ENCODE assay signal across 18 cellular contexts in the genomic region with DNA sequence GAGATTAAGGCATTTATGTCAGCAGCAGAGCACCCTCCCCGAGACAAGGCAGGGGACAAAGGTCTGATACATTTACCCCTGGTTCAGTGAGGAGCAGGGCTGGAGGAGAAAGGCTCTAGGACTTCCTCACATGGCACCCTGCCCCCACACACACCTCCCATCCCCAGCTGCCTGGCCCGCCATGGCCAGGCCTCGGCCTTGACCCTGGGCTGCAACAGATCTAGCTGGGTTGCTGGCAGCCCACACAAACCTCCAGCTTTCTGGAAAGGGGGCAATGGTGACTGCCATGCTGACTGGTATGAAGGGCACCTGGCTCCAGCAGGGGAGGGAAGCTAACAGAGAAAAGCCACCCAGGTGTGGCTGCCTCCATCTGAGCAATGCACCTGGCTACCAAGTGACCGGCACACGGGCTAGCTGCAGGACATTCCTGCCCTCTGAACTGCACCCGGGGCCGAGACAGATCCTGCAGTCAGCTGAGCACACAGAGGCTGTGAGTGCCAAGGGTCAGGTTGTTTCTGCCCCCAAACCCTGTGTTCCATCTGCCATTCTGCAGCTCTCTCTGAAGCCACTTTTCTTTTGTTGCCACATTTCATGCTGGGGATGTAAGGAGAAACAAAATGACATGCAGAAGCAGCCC.
A peak's percentile ranks its signal among the peaks of the same experiment; 100 is the strongest.
DNase-seq lines count a peak whose midpoint lies in the region; ATAC-seq, FAIRE-seq and TF ChIP-seq lines count a peak whose summit lies in the region.
"Had no signal": no experiment of that assay in that cellular context is flagged by ENCODE, and none has a peak within 500 bp of the region (broad histone marks: within the 10 kb centered on the region; RNA-seq: fewer than 3 reads in every experiment).

No MANE protein-coding gene starts in this region.

- H3K27me3 ChIP-seq in liver (ENCODE audit: control insufficient read depth in 4 of 4, insufficient read depth in 4 of 4, low read length in 3 of 4) (no peaks in the 10 kb centered on the region), tibial artery (no peaks in the 10 kb centered on the region)

- no peak overlapping the region for H3K9ac ChIP-seq in liver (ENCODE audit: low read depth in 1 of 2, low read length in 2 of 2)

- no peak for FAIRE-seq in D721Med (lab: Jason Lieb, UNC)
- FAIRE-seq: A204.1 had no signal

- TF ChIP-seq RAD21 in liver (IDR thresholded peaks at IDR 0.05), result no peak

- H4K20me1 ChIP-seq in OCI-LY7 (ENCODE audit: insufficient read depth, low read length), result no peaks in the 10 kb centered on the region

- H3K36me3 ChIP-seq in liver (ENCODE audit: control insufficient read depth in 4 of 4, insufficient read depth in 3 of 4, low read depth in 1 of 4, low read length in 3 of 4) (no peaks in the 10 kb centered on the region), tibial artery (no peaks in the 10 kb centered on the region), OCI-LY7 (ENCODE audit: insufficient read depth, low read length) (no peaks in the 10 kb centered on the region)

- POLR2A ChIA-PET in OCI-LY7 (lab: Charles Lee), result interaction anchor here (0.7 kb wide), 1 partner anchor 28 kb away, joined by 3 read pairs; no protein-coding TSS in a partner anchor

- H3K9me2 ChIP-seq in OCI-LY7 (ENCODE audit: insufficient read depth, low read length), result no peaks in the 10 kb centered on the region

- no peak overlapping the region for H2AFZ ChIP-seq in OCI-LY7 (ENCODE audit: low read length)

- no TSS peak for BruUV-seq in OCI-LY7 (replicated peaks; lab: Mats Ljungman, UMichigan)

- peak; percentile 11 for ATAC-seq in left ventricle myocardium superior
- no peak for ATAC-seq in left cardiac atrium
- ATAC-seq: SK-N-SH treated with all-trans-retinoic acid at 6 μM for 48 hours had no signal

- WGBS in liver, result 54% methylated on average over 7 of the region's 7 CpGs

- intact Hi-C loops in left ventricle myocardium superior (cut with micrococcal nuclease) (no loop called here), left cardiac atrium (cut with DNase I) (no loop called here), tibial artery (cut with DNase I; ENCODE audit: low total_unique reads) (no loop called here), OCI-LY7 (cut with micrococcal nuclease; ENCODE audit: unreplicated experiment) (no loop called here)

- no peak overlapping the region for H3K4me2 ChIP-seq in OCI-LY7 (ENCODE audit: low read length)

- H3K4me1 ChIP-seq in liver (ENCODE audit: control insufficient read depth in 4 of 4, insufficient read depth in 4 of 4, low read length in 3 of 4), result peaks cover 2 to 15% (median 12%) of the 10 kb centered on the region in 4 donors
- peaks cover 0 to 20% (median 10%) of the 10 kb centered on the region in 4 donors for H3K4me1 ChIP-seq in tibial artery
- peaks cover 12% of the 10 kb centered on the region for H3K4me1 ChIP-seq in OCI-LY7 (ENCODE audit: insufficient read depth, low read length, poor library complexity, severe bottlenecking)

- H3K27ac ChIP-seq in liver (ENCODE audit: low read depth in 1 of 2, low read length in 2 of 2) (no peak overlapping the region), tibial artery (peak overlapping the region; percentile 56 to 75), OCI-LY7 (ENCODE audit: low read depth, low read length, poor library complexity, severe bottlenecking) (no peak overlapping the region)

- CTCF ChIA-PET in OCI-LY7 (lab: Charles Lee; ENCODE audit: unreplicated experiment), result no interaction called here

- H3K9me3 ChIP-seq in liver (ENCODE audit: control insufficient read depth in 4 of 4, low read length in 3 of 4), result no peaks in the 10 kb centered on the region
- no peaks in the 10 kb centered on the region for H3K9me3 ChIP-seq in tibial artery
- H3K9me3 ChIP-seq in OCI-LY7 (ENCODE audit: low read length), result no peaks in the 10 kb centered on the region

- H3K79me2 ChIP-seq in OCI-LY7 (ENCODE audit: insufficient read depth, low read depth, low read length), result no peaks in the 10 kb centered on the region

- no peak overlapping the region for H3K4me3 ChIP-seq in liver (ENCODE audit: low read depth in 1 of 3, low read length in 3 of 3)
- H3K4me3 ChIP-seq in tibial artery, result no peak overlapping the region
- no peak overlapping the region for H3K4me3 ChIP-seq in OCI-LY7 (ENCODE audit: low read depth, low read length, poor library complexity, severe bottlenecking)

- TF ChIP-seq CTCF in liver (IDR thresholded peaks at IDR 0.05; ENCODE audit: low read depth, low read length, missing input control) (no peak), tibial artery (IDR thresholded peaks at IDR 0.05) (no peak), OCI-LY7 (conservative IDR thresholded peaks at IDR 0.05; ENCODE audit: low read length) (no peak), D721Med (IDR thresholded peaks at IDR 0.05; ENCODE audit: insufficient read depth, missing control alignments) (no peak)

- no peak for DNase-seq in left ventricle myocardium superior
- DNase-seq in left cardiac atrium, result no peak
- no peak for DNase-seq in tibial artery
- DNase-seq in stimulated activated naive CD4-positive, alpha-beta T cell treated with Interleukin-2 at 50 U/mL for 16 hours (lab: John Stamatoyannopoulos, UW), result no peak
- DNase-seq in OCI-LY7 (ENCODE audit: low spot score), result no peak
- no peak for DNase-seq in D721Med (ENCODE audit: insufficient read length, low spot score)
- DNase-seq: EL, GF-D8, Karpas-422, MV-4-11, NCI-H1105 treated with DMSO at 0.1 percent for 48 hours, NCI-H1694 treated with DMSO at 0.1 percent for 48 hours, NCI-H2081 treated with DMSO at 0.1 percent for 48 hours, NCI-H446 treated with DMSO at 0.1 percent for 48 hours, NCI-H526 treated with DMSO at 0.1 percent for 48 hours had no signal

TF ChIP-seq in liver, 16 proteins besides CTCF, POLR2A, EP300 and RAD21:
- TF ChIP-seq, protein P1, sequence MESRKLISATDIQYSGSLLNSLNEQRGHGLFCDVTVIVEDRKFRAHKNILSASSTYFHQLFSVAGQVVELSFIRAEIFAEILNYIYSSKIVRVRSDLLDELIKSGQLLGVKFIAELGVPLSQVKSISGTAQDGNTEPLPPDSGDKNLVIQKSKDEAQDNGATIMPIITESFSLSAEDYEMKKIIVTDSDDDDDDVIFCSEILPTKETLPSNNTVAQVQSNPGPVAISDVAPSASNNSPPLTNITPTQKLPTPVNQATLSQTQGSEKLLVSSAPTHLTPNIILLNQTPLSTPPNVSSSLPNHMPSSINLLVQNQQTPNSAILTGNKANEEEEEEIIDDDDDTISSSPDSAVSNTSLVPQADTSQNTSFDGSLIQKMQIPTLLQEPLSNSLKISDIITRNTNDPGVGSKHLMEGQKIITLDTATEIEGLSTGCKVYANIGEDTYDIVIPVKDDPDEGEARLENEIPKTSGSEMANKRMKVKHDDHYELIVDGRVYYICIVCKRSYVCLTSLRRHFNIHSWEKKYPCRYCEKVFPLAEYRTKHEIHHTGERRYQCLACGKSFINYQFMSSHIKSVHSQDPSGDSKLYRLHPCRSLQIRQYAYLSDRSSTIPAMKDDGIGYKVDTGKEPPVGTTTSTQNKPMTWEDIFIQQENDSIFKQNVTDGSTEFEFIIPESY (IDR thresholded peaks at IDR 0.05), result no peak
- TF ChIP-seq JUND (IDR thresholded peaks at IDR 0.05) (no peak), RXRA (IDR thresholded peaks at IDR 0.05) (peak; percentile 47 to 58), FOXA1 (IDR thresholded peaks at IDR 0.05) (no peak), HNF4A (conservative IDR thresholded peaks at IDR 0.05) (peak; percentile 67), SP1 (IDR thresholded peaks at IDR 0.05) (peak; percentile 33)
- TF ChIP-seq, protein P2, sequence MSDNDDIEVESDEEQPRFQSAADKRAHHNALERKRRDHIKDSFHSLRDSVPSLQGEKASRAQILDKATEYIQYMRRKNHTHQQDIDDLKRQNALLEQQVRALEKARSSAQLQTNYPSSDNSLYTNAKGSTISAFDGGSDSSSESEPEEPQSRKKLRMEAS (IDR thresholded peaks at IDR 0.05), result no peak
TF ChIP-seq in liver: peak in this region for 3.

Comparison
In these comparisons a context has a peak if more than half of its experiments do, and no peak if none do; other contexts are left out.
1. H3K27ac ChIP-seq: peak in tibial artery (2 of 2); none in liver (0 of 2) and OCI-LY7 (single experiment).